ENCODE assay signal across 13 cellular contexts in the genomic region with DNA sequence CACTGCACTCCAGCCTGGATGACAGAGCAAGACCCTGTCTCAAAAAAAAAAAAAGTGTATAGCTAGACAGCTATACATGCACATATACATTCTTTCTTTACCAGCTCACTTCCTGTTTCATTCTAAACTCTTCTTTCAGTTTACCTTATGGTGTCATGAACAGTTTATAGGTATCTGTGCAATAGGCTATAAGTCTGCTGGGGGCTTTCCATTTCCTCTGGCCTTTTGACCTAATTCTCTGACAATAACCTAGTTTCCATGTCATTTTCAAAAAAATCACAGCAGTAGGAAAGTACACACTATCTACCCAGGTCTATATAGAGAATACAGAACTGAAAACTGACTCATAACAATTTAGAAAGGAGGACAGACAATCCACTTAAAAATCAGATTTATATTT. TPM values are rescaled to one million over a fixed set of nuclear protein-coding genes. Genes with fewer than 3 reads are reported as not detected.
A peak's percentile ranks its signal among the peaks of the same experiment; 100 is the strongest.
DNase-seq lines count a peak whose midpoint lies in the region; ATAC-seq, FAIRE-seq and TF ChIP-seq lines count a peak whose summit lies in the region.
"Had no signal": no experiment of that assay in that cellular context is flagged by ENCODE, and none has a peak within 500 bp of the region (broad histone marks: within the 10 kb centered on the region; RNA-seq: fewer than 3 reads in every experiment).

No MANE protein-coding gene starts in this region.

- intact Hi-C loops in OCI-LY7 (cut with micrococcal nuclease; ENCODE audit: unreplicated experiment): no loop called here

- H3K4me2 ChIP-seq in OCI-LY7 (ENCODE audit: low read length): no peak overlapping the region

- H3K27ac ChIP-seq in OCI-LY7 (ENCODE audit: low read depth, low read length, poor library complexity, severe bottlenecking): no peak overlapping the region
- H3K27ac ChIP-seq: upper lobe of right lung had no signal

- no TSS peak for BruUV-seq in OCI-LY7 (replicated peaks; lab: Mats Ljungman, UMichigan)

- peak; percentile 89 for ATAC-seq in GM18498 (IDR thresholded peaks at IDR 0.05; ENCODE audit: unreplicated experiment)
- peak; percentile 89 for ATAC-seq in GM19463 (IDR thresholded peaks at IDR 0.05; ENCODE audit: unreplicated experiment)
- ATAC-seq in HG02973 (IDR thresholded peaks at IDR 0.05; ENCODE audit: unreplicated experiment): peak; percentile 81
- ATAC-seq: upper lobe of right lung, WTC11 had no signal

- CTCF ChIA-PET in OCI-LY7 (lab: Charles Lee; ENCODE audit: unreplicated experiment): no interaction called here

- H3K79me2 ChIP-seq in OCI-LY7 (ENCODE audit: insufficient read depth, low read depth, low read length): no peaks in the 10 kb centered on the region

- no peak overlapping the region for H3K4me3 ChIP-seq in OCI-LY7 (ENCODE audit: low read depth, low read length, poor library complexity, severe bottlenecking)
- H3K4me3 ChIP-seq: upper lobe of right lung had no signal

- no peaks in the 10 kb centered on the region for H4K20me1 ChIP-seq in OCI-LY7 (ENCODE audit: insufficient read depth, low read length)

- no peaks in the 10 kb centered on the region for H3K36me3 ChIP-seq in OCI-LY7 (ENCODE audit: insufficient read depth, low read length)
- H3K36me3 ChIP-seq: upper lobe of right lung had no signal

- peaks cover 6% of the 10 kb centered on the region for H3K4me1 ChIP-seq in OCI-LY7 (ENCODE audit: insufficient read depth, low read length, poor library complexity, severe bottlenecking)
- H3K4me1 ChIP-seq: upper lobe of right lung had no signal

- H2AFZ ChIP-seq in OCI-LY7 (ENCODE audit: low read length): no peak overlapping the region

- POLR2A ChIA-PET in OCI-LY7 (lab: Charles Lee): interaction anchor here (1.3 kb wide), 1 partner anchor 10 kb away, joined by 5 read pairs; no protein-coding TSS in a partner anchor

- no peak for TF ChIP-seq CTCF in OCI-LY7 (conservative IDR thresholded peaks at IDR 0.05; ENCODE audit: low read length)

- H3K9me3 ChIP-seq in OCI-LY7 (ENCODE audit: low read length): no peaks in the 10 kb centered on the region
- H3K9me3 ChIP-seq: upper lobe of right lung had no signal

- no peak for FAIRE-seq in H54 (lab: Jason Lieb, UNC)

- DNase-seq in OCI-LY7 (ENCODE audit: low spot score) (peak; percentile 12), SKM-1 treated with dmso at 0.1 percent for 144 hours (lab: John Stamatoyannopoulos, UW; ENCODE audit: unreplicated experiment) (no peak), H54 (ENCODE audit: insufficient read length, low spot score) (no peak), NCI-H524 (lab: John Stamatoyannopoulos, UW) (no peak), DMS53 treated with DMSO at 0.1 percent for 48 hours (lab: John Stamatoyannopoulos, UW; ENCODE audit: unreplicated experiment) (no peak)
- DNase-seq: activated naive CD4-positive, alpha-beta T cell treated with anti-CD3 and anti-CD28 coated beads for 36 hours; nucleus accumbens; upper lobe of right lung had no signal

- H3K9me2 ChIP-seq in OCI-LY7 (ENCODE audit: insufficient read depth, low read length): no peaks in the 10 kb centered on the region

- no peak for TF ChIP-seq POLR2A in H54 (IDR thresholded peaks at IDR 0.05; ENCODE audit: low read depth, low read length)

RNA-seq across cellular contexts. Expression of gene URAD, which starts 24.4 kb away (rescaled TPM):
- not detected in 2 replicates for total RNA-seq in OCI-LY7 (2014; rRNA removed; shearing (Covaris generic))
- not detected in 2 replicates for total RNA-seq in OCI-LY7 (2022)
- total RNA-seq: activated naive CD4-positive, alpha-beta T cell treated with anti-CD3 and anti-CD28 coated beads for 36 hours; CD4-positive, CD25-positive, alpha-beta regulatory T cell; upper lobe of right lung; WTC11 had no signal

RNA-seq across cellular contexts. Expression of gene CDX2, which starts 43.8 kb away (rescaled TPM):
- not detected in 2 replicates for total RNA-seq in OCI-LY7 (2014; rRNA removed; shearing (Covaris generic))
- not detected in 2 replicates for total RNA-seq in OCI-LY7 (2022)
- total RNA-seq: activated naive CD4-positive, alpha-beta T cell treated with anti-CD3 and anti-CD28 coated beads for 36 hours; CD4-positive, CD25-positive, alpha-beta regulatory T cell; upper lobe of right lung had no signal
